In the genomic region with DNA sequence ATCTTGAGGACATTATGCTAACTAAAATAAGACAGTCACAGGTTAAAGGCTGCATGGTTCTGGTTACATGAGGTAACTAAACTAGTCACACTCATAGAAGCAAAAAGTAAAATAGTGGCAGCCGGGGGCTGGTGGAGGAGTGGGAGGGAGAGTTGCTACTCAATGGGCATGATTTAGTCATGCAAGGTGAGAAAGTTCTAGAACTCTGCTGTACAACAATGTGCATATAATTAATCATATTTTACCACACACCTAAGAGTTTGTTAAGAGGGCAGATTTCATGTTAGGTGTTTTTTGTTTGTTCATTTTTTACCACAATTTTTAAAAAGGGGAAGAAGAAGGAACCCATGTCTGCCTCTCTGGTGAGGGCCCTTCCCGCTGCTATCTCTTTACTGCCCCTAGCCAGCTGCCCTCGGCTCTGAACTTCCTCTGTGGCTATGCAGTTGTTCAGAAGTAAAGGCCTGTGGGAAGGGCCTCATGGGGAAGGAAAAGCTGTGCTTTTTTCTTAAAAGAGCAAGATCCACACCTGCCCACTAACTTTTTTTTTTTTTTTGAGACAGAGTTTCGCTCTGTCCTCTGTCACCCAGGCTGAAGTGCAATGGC, we compare ENCODE assay signal across 14 cellular contexts. TPM values are rescaled to one million over a fixed set of nuclear protein-coding genes. Genes with fewer than 3 reads are reported as not detected.
DNase-seq lines count a peak whose midpoint lies in the region; ATAC-seq and TF ChIP-seq lines count a peak whose summit lies in the region.
"Had no signal": no experiment of that assay in that cellular context is flagged by ENCODE, and none has a peak within 500 bp of the region (broad histone marks: within the 10 kb centered on the region; RNA-seq: fewer than 3 reads in every experiment).

No MANE protein-coding gene starts in this region.

- H3K27me3 Mint-ChIP-seq in mesothelial cell of epicardium (ENCODE audit: low read depth) = peaks cover 33% of the 10 kb centered on the region

- no peaks in the 10 kb centered on the region for H3K4me1 ChIP-seq in mucosa of descending colon (ENCODE audit: low read depth)
- H3K4me1 ChIP-seq: SJCRH30 had no signal

- H3K36me3 ChIP-seq in mucosa of descending colon (ENCODE audit: low read depth) = no peaks in the 10 kb centered on the region
- H3K36me3 ChIP-seq: SJCRH30 had no signal

- DNase-seq in AML-193 (lab: John Stamatoyannopoulos, UW) (peak; percentile 96 to 97), mucosa of descending colon (no peak), DMS153 treated with DMSO at 0.1 percent for 48 hours (lab: John Stamatoyannopoulos, UW; ENCODE audit: unreplicated experiment) (no peak), mesothelial cell of epicardium (ENCODE audit: low spot score in 2 of 2, unreplicated experiment in 2 of 2) (no peak)
- DNase-seq in activated CD4-positive, CD25-positive, alpha-beta regulatory T cell treated with anti-CD3 and anti-CD28 coated beads, Interleukin-2, amount 50 U/mL, for 72 hours = peak; percentile 2
- DNase-seq: H9, NCI-H2081 treated with DMSO at 0.1 percent for 48 hours, SJCRH30 had no signal

- TF ChIP-seq CTCF in mucosa of descending colon (IDR thresholded peaks at IDR 0.05) (no peak), mesothelial cell of epicardium (IDR thresholded peaks at IDR 0.05; ENCODE audit: unreplicated experiment) (no peak)

- no peak overlapping the region for H3K4me3 ChIP-seq in mucosa of descending colon
- H3K4me3 ChIP-seq: SJCRH30 had no signal

- peak; percentile 37 for ATAC-seq in GM18907 (IDR thresholded peaks at IDR 0.05; ENCODE audit: unreplicated experiment)
- ATAC-seq in mucosa of descending colon = peak; percentile 51
- no peak for ATAC-seq in GM21717 (IDR thresholded peaks at IDR 0.05; ENCODE audit: unreplicated experiment)
- ATAC-seq in HG02852 (IDR thresholded peaks at IDR 0.05; ENCODE audit: unreplicated experiment) = no peak

- no peaks in the 10 kb centered on the region for H3K36me3 Mint-ChIP-seq in mesothelial cell of epicardium

- H3K9me3 ChIP-seq in mucosa of descending colon = no peaks in the 10 kb centered on the region
- H3K9me3 ChIP-seq: SJCRH30 had no signal

- no peak overlapping the region for H3K4me3 Mint-ChIP-seq in mesothelial cell of epicardium
- H3K4me3 Mint-ChIP-seq: H9 had no signal

- H3K27ac Mint-ChIP-seq in mesothelial cell of epicardium = no peak overlapping the region
- H3K27ac Mint-ChIP-seq: H9 had no signal

- H3K9me3 Mint-ChIP-seq in mesothelial cell of epicardium = peaks cover 17% of the 10 kb centered on the region

- intact Hi-C loops in mucosa of descending colon (cut with DNase I, micrococcal nuclease) = no loop called here

- no peaks in the 10 kb centered on the region for H3K4me1 Mint-ChIP-seq in mesothelial cell of epicardium
- H3K4me1 Mint-ChIP-seq: H9 had no signal

RNA-seq across cellular contexts. Expression of a gene that starts 11.2 kb away (rescaled TPM):
- total RNA-seq in mucosa of descending colon (under 1 TPM in 2 of 3 donors, not detected in 1; 0.27 to 0.28 TPM), mesothelial cell of epicardium (not detected in 3 replicates)
- total RNA-seq: cerebellum, glomerular endothelial cell, H9, HT1080, SJCRH30 had no signal

RNA-seq across cellular contexts. Expression of a gene that starts 25.9 kb away (rescaled TPM):
- total RNA-seq in mucosa of descending colon (1 to 10 TPM in 1 of 3 donors, under 1 TPM in 2; 0.26 to 1.7 (median 0.95) TPM), mesothelial cell of epicardium (not detected in 3 replicates)
- total RNA-seq: cerebellum, glomerular endothelial cell, H9, SJCRH30 had no signal

RNA-seq across cellular contexts. Expression of a gene that starts 47.3 kb away (rescaled TPM):
- total RNA-seq in mucosa of descending colon (not detected), mesothelial cell of epicardium (not detected in 3 replicates)
- total RNA-seq: cerebellum, glomerular endothelial cell, H9, HT1080, SJCRH30 had no signal

RNA-seq across cellular contexts. Expression of a gene that starts 53.6 kb away (rescaled TPM):
- total RNA-seq in mucosa of descending colon (1 to 10 TPM; 3.7 to 7.0 (median 5.2) TPM), mesothelial cell of epicardium (not detected in 3 replicates)
- total RNA-seq: glomerular endothelial cell, H9, HT1080, SJCRH30 had no signal

Comparison
In these comparisons a context has a peak if more than half of its experiments do, and no peak if none do; other contexts are left out.
1. DNase-seq: peak in AML-193 (2 of 2) and activated CD4-positive, CD25-positive, alpha-beta regulatory T cell treated with anti-CD3 and anti-CD28 coated beads, Interleukin-2, amount 50 U/mL, for 72 hours (single experiment); none in mucosa of descending colon (0 of 3), DMS153 treated with DMSO at 0.1 percent for 48 hours (single experiment) and mesothelial cell of epicardium (0 of 2).
2. ATAC-seq: peak in GM18907 (single experiment) and mucosa of descending colon (single experiment); none in GM21717 (single experiment) and HG02852 (single experiment).